Comparison of ENCODE assay signal across 19 cellular contexts in genomic region chr11:110531056-110531756, GRCh38.
"Had no signal": no experiment of that assay in that cellular context is flagged by ENCODE, and none has a peak within 500 bp of the region (broad histone marks: within the 10 kb centered on the region; RNA-seq: fewer than 3 reads in every experiment).

No MANE protein-coding gene starts in this region.

- H3K27me3 ChIP-seq: neutrophil, spleen had no signal

- ATAC-seq: activated CD8-positive, alpha-beta T cell treated with anti-CD3 and anti-CD28 coated beads, Interleukin-2, amount 10 ng/mL, durations not matched to agents 7 days and 5 days; left cardiac atrium; naive thymus-derived CD4-positive, alpha-beta T cell; right cardiac atrium; stimulated activated naive CD8-positive, alpha-beta T cell treated with anti-CD3 and anti-CD28 coated beads, Interleukin-15, Interleukin-2, amounts not matched to agents 100 U/mL and 50 U/mL, for 24 hours; WTC11 had no signal

- H3K9me3 ChIP-seq: neutrophil, thoracic aorta had no signal

- H3K27ac ChIP-seq: coronary artery, neutrophil, spleen, thoracic aorta had no signal

- H3K27ac Mint-ChIP-seq: activated CD8-positive, alpha-beta T cell treated with anti-CD3 and anti-CD28 coated beads, Interleukin-2, amount 10 ng/mL, durations not matched to agents 7 days and 5 days; immature natural killer cell; naive thymus-derived CD4-positive, alpha-beta T cell; T-helper 1 cell treated with Interleukin-12 subunit alpha and Interleukin-12 subunit beta and Interleukin-4 antibody, amounts not matched to agents 30 μg/mL and 1 μg/mL, for 36 hours; WTC11 had no signal

- H3K4me3 Mint-ChIP-seq: activated CD8-positive, alpha-beta T cell treated with anti-CD3 and anti-CD28 coated beads, Interleukin-2, amount 10 ng/mL, durations not matched to agents 7 days and 5 days; immature natural killer cell; naive thymus-derived CD4-positive, alpha-beta T cell; T-helper 1 cell treated with Interleukin-12 subunit alpha and Interleukin-12 subunit beta and Interleukin-4 antibody, amounts not matched to agents 30 μg/mL and 1 μg/mL, for 36 hours; WTC11 had no signal

- FAIRE-seq: endothelial cell of umbilical vein had no signal

- H3K4me1 ChIP-seq: spleen had no signal

- H3K36me3 Mint-ChIP-seq: immature natural killer cell had no signal

- H3K36me3 ChIP-seq: neutrophil, spleen, thoracic aorta had no signal

- H3K4me3 ChIP-seq: coronary artery, lung, spleen, thoracic aorta had no signal

- H3K4me1 Mint-ChIP-seq: WTC11 had no signal

- DNase-seq: activated CD4-positive, alpha-beta T cell treated with anti-CD3 and anti-CD28 coated beads for 48 hours; activated CD8-positive, alpha-beta memory T cell treated with anti-CD3 and anti-CD28 coated beads, Interleukin-2, amount 50 U/mL, for 48 hours; activated CD8-positive, alpha-beta T cell treated with anti-CD3 and anti-CD28 coated beads, Interleukin-2, amount 10 ng/mL, durations not matched to agents 7 days and 5 days; central memory CD4-positive, alpha-beta T cell; effector CD4-positive, alpha-beta T cell; immature natural killer cell; left cardiac atrium; naive thymus-derived CD4-positive, alpha-beta T cell; posterior cingulate gyrus; right cardiac atrium; spleen; stimulated activated naive CD8-positive, alpha-beta T cell treated with anti-CD3 and anti-CD28 coated beads, Interleukin-15, Interleukin-2, amounts not matched to agents 100 U/mL and 50 U/mL, for 24 hours had no signal
